11 cellular contexts compared by ENCODE assay signal in genomic region chr2:9380702-9381628, GRCh38. TPM values are rescaled to one million over a fixed set of nuclear protein-coding genes. Genes with fewer than 3 reads are reported as not detected.
DNase-seq lines count a peak whose midpoint lies in the region; TF ChIP-seq lines count a peak whose summit lies in the region.
"Had no signal": no experiment of that assay in that cellular context is flagged by ENCODE, and none has a peak within 500 bp of the region (broad histone marks: within the 10 kb centered on the region; RNA-seq: fewer than 3 reads in every experiment).

No MANE protein-coding gene starts in this region.

- H3K4me3 ChIP-seq in mucosa of stomach (ENCODE audit: low read length), result no peak overlapping the region
- H3K4me3 ChIP-seq: BLaER1 treated with 17β-estradiol and CSF1 and Interleukin-3, amounts not matched to agents 10 nM and 100 nM had no signal

- no peak overlapping the region for H3K4me3 Mint-ChIP-seq in endothelial cell (ENCODE audit: unreplicated experiment)
- H3K4me3 Mint-ChIP-seq in glutamatergic neuron (ENCODE audit: unreplicated experiment), result no peak overlapping the region
- H3K4me3 Mint-ChIP-seq in activated naive CD8-positive, alpha-beta T cell treated with anti-CD3 and anti-CD28 coated beads for 36 hours, result no peak overlapping the region
- H3K4me3 Mint-ChIP-seq: dendritic cell treated with granulocyte-macrophage colony-stimulating factor and Interleukin-4, amounts not matched to agents 40 ng/mL and 50 ng/mL, for 4 days had no signal

- peaks cover 25% of the 10 kb centered on the region for H3K36me3 Mint-ChIP-seq in endothelial cell (ENCODE audit: low read depth, unreplicated experiment)
- H3K36me3 Mint-ChIP-seq in glutamatergic neuron (ENCODE audit: unreplicated experiment), result no peaks in the 10 kb centered on the region
- no peaks in the 10 kb centered on the region for H3K36me3 Mint-ChIP-seq in activated naive CD8-positive, alpha-beta T cell treated with anti-CD3 and anti-CD28 coated beads for 36 hours

- TF ChIP-seq CTCF in endothelial cell (IDR thresholded peaks at IDR 0.05; ENCODE audit: unreplicated experiment), result no peak
- TF ChIP-seq CTCF in glutamatergic neuron (IDR thresholded peaks at IDR 0.05; ENCODE audit: partially characterized antibody, unreplicated experiment), result no peak

- H3K27ac Mint-ChIP-seq in endothelial cell (ENCODE audit: unreplicated experiment) (peak overlapping the region; percentile 94), glutamatergic neuron (ENCODE audit: unreplicated experiment) (no peak overlapping the region)
- H3K27ac Mint-ChIP-seq in activated naive CD8-positive, alpha-beta T cell treated with anti-CD3 and anti-CD28 coated beads for 36 hours, result no peak overlapping the region
- H3K27ac Mint-ChIP-seq: dendritic cell treated with granulocyte-macrophage colony-stimulating factor and Interleukin-4, amounts not matched to agents 40 ng/mL and 50 ng/mL, for 4 days had no signal

- H3K9me3 Mint-ChIP-seq in endothelial cell (ENCODE audit: unreplicated experiment) (no peaks in the 10 kb centered on the region), glutamatergic neuron (ENCODE audit: unreplicated experiment) (peaks cover 2% of the 10 kb centered on the region)
- no peaks in the 10 kb centered on the region for H3K9me3 Mint-ChIP-seq in activated naive CD8-positive, alpha-beta T cell treated with anti-CD3 and anti-CD28 coated beads for 36 hours
- H3K9me3 Mint-ChIP-seq: dendritic cell treated with granulocyte-macrophage colony-stimulating factor and Interleukin-4, amounts not matched to agents 40 ng/mL and 50 ng/mL, for 4 days had no signal

- no peaks in the 10 kb centered on the region for H3K27me3 ChIP-seq in mucosa of stomach (ENCODE audit: control insufficient read depth, insufficient read depth, low read length)
- H3K27me3 ChIP-seq: BLaER1 treated with 17β-estradiol and CSF1 and Interleukin-3, amounts not matched to agents 10 nM and 100 nM had no signal

- H3K4me1 Mint-ChIP-seq in endothelial cell (ENCODE audit: unreplicated experiment) (peaks cover 38% of the 10 kb centered on the region), glutamatergic neuron (ENCODE audit: low read depth, unreplicated experiment) (no peaks in the 10 kb centered on the region)
- H3K4me1 Mint-ChIP-seq in activated naive CD8-positive, alpha-beta T cell treated with anti-CD3 and anti-CD28 coated beads for 36 hours, result no peaks in the 10 kb centered on the region

- in situ Hi-C loops in ACHN (cut with HindIII; ENCODE audit: low pct_ligation_motif_present, low pct_unique_long_range_greater_than_20kb, low sequenced_read_pairs), result no loop called here

- H3K4me1 ChIP-seq in mucosa of stomach (ENCODE audit: control insufficient read depth, insufficient read depth, low read length), result peaks cover 18% of the 10 kb centered on the region

- H3K27me3 Mint-ChIP-seq in endothelial cell (ENCODE audit: unreplicated experiment) (peaks cover 11% of the 10 kb centered on the region), glutamatergic neuron (ENCODE audit: unreplicated experiment) (peaks cover 4% of the 10 kb centered on the region)
- no peaks in the 10 kb centered on the region for H3K27me3 Mint-ChIP-seq in activated naive CD8-positive, alpha-beta T cell treated with anti-CD3 and anti-CD28 coated beads for 36 hours
- H3K27me3 Mint-ChIP-seq: dendritic cell treated with granulocyte-macrophage colony-stimulating factor and Interleukin-4, amounts not matched to agents 40 ng/mL and 50 ng/mL, for 4 days had no signal

- H3K9me3 ChIP-seq in mucosa of stomach (ENCODE audit: control insufficient read depth, low read length), result no peaks in the 10 kb centered on the region
- H3K9me3 ChIP-seq: BLaER1 treated with 17β-estradiol and CSF1 and Interleukin-3, amounts not matched to agents 10 nM and 100 nM had no signal

- peak overlapping the region; percentile 15 for H3K9ac ChIP-seq in mucosa of stomach (ENCODE audit: low read length)
- H3K9ac ChIP-seq: BLaER1 treated with 17β-estradiol and CSF1 and Interleukin-3, amounts not matched to agents 10 nM and 100 nM had no signal

- DNase-seq in ACHN, result peak; percentile 69
- peak; percentile 78 for DNase-seq in NCI-H446 treated with DMSO at 0.1 percent for 48 hours (lab: John Stamatoyannopoulos, UW)
- no peak for DNase-seq in endothelial cell (ENCODE audit: low spot score)
- no peak for DNase-seq in activated CD4-positive, alpha-beta T cell treated with anti-CD3 and anti-CD28 coated beads for 1 hour
- DNase-seq in glutamatergic neuron, result no peak
- no peak for DNase-seq in NCI-H510A treated with DMSO at 0.1 percent for 48 hours (lab: John Stamatoyannopoulos, UW)
- DNase-seq in activated naive CD8-positive, alpha-beta T cell treated with anti-CD3 and anti-CD28 coated beads for 36 hours, result no peak
- DNase-seq: small intestine had no signal

- peaks cover 13% of the 10 kb centered on the region for H3K36me3 ChIP-seq in mucosa of stomach (ENCODE audit: control insufficient read depth, insufficient read depth, low read length)

RNA-seq across cellular contexts. Expression of gene ITGB1BP1, which starts 42.4 kb away (rescaled TPM):
- total RNA-seq in endothelial cell (ENCODE audit: unreplicated experiment), result 97.3 TPM
- 62.7 TPM for total RNA-seq in glutamatergic neuron (ENCODE audit: unreplicated experiment)
- 100 to 1,000 TPM; 171 to 180 TPM for total RNA-seq in activated naive CD8-positive, alpha-beta T cell treated with anti-CD3 and anti-CD28 coated beads for 36 hours

RNA-seq across cellular contexts. Expression of gene CPSF3, which starts 42.5 kb away (rescaled TPM):
- total RNA-seq in endothelial cell (ENCODE audit: unreplicated experiment), result 55.2 TPM
- total RNA-seq in glutamatergic neuron (ENCODE audit: unreplicated experiment), result 33.3 TPM
- total RNA-seq in activated naive CD8-positive, alpha-beta T cell treated with anti-CD3 and anti-CD28 coated beads for 36 hours, result 10 to 100 TPM; 83.8 to 85.6 TPM

Comparison
In these comparisons a context has a peak if more than half of its experiments do, and no peak if none do; other contexts are left out.
1. DNase-seq: peak in ACHN (single experiment) and NCI-H446 treated with DMSO at 0.1 percent for 48 hours (single experiment); none in endothelial cell (single experiment), activated CD4-positive, alpha-beta T cell treated with anti-CD3 and anti-CD28 coated beads for 1 hour (single experiment), glutamatergic neuron (single experiment), NCI-H510A treated with DMSO at 0.1 percent for 48 hours (single experiment) and activated naive CD8-positive, alpha-beta T cell treated with anti-CD3 and anti-CD28 coated beads for 36 hours (single experiment).